In genomic region chr1:16513412-16514106, GRCh38 we compare ENCODE assay signal across 1 cellular context.
TF ChIP-seq lines count a peak whose summit lies in the region.
"Not testable (repeated sequence)": the region's sequence is repeated elsewhere in the genome, so short reads cannot be mapped to it uniquely, and the experiment has no call there.

No MANE protein-coding gene starts in this region.

TF ChIP-seq in K562, 482 proteins besides CTCF, POLR2A, EP300 and RAD21 (continued from another document and continues in another):
- TF ChIP-seq HMGXB4 (CRISPR knock-in tag; IDR thresholded peaks at IDR 0.05) (0 out of 2 replicates have a peak, but pooled peaks have one; percentile 63), ZBED1 (IDR thresholded peaks at IDR 0.05) (peak; percentile 98), ELF1 (tag; IDR thresholded peaks at IDR 0.05) (peak; percentile 63), E2F6 (IDR thresholded peaks at IDR 0.05; ENCODE audit: borderline replicate concordance in 1 of 2, extremely low read depth in 1 of 2, insufficient read depth in 1 of 2, insufficient read length in 1 of 2, low read depth in 1 of 2, low read length in 1 of 2, poor library complexity in 1 of 2, severe bottlenecking in 1 of 2) (peak in 1 of 2 experiments; percentile 4), ZNF696 (CRISPR knock-in tag; conservative IDR thresholded peaks at IDR 0.05) (peak; percentile 96), IRF1 (CRISPR knock-in tag; IDR thresholded peaks at IDR 0.05; ENCODE audit: borderline replicate concordance) (peak; percentile 34; the same call in 1 of the 2 replicates), RB1 (IDR thresholded peaks at IDR 0.05; ENCODE audit: low read depth) (peak; percentile 20; the same call in 1 of the 2 replicates), HDAC1 (IDR thresholded peaks at IDR 0.05) (peak in 1 of 2 experiments; percentile 65; a peak in 2 of 4 replicates), ZNF23 (CRISPR knock-in tag; IDR thresholded peaks at IDR 0.05) (peak; percentile 76; the same call in 1 of the 2 replicates), CXXC5 (CRISPR knock-in tag; IDR thresholded peaks at IDR 0.05) (peak; percentile 59), KDM1A (IDR thresholded peaks at IDR 0.05) (peak in 1 of 2 experiments; percentile 47; a peak in 1 of 4 replicates), ZNF436 (CRISPR knock-in tag; IDR thresholded peaks at IDR 0.05) (peak; percentile 95), NFRKB (IDR thresholded peaks at IDR 0.05; ENCODE audit: low read depth) (0 out of 2 replicates have a peak, but pooled peaks have one; percentile 29), RNF2 (IDR thresholded peaks at IDR 0.05) (peak; percentile 99), PKNOX1 (IDR thresholded peaks at IDR 0.05) (peak; percentile 47), NONO (IDR thresholded peaks at IDR 0.05; ENCODE audit: low read depth in 2 of 2, low read length in 1 of 2) (peak; percentile 95 to 98), PBX2 (tag; conservative IDR thresholded peaks at IDR 0.05; ENCODE audit: low read depth) (peak; percentile 46; the same call in 1 of the 2 replicates), GATAD2A (IDR thresholded peaks at IDR 0.05) (peak; percentile 61; the same call in 1 of the 2 replicates), ZNF518B (CRISPR knock-in tag; IDR thresholded peaks at IDR 0.05) (peak; percentile 94)
- TF ChIP-seq, protein P1, sequence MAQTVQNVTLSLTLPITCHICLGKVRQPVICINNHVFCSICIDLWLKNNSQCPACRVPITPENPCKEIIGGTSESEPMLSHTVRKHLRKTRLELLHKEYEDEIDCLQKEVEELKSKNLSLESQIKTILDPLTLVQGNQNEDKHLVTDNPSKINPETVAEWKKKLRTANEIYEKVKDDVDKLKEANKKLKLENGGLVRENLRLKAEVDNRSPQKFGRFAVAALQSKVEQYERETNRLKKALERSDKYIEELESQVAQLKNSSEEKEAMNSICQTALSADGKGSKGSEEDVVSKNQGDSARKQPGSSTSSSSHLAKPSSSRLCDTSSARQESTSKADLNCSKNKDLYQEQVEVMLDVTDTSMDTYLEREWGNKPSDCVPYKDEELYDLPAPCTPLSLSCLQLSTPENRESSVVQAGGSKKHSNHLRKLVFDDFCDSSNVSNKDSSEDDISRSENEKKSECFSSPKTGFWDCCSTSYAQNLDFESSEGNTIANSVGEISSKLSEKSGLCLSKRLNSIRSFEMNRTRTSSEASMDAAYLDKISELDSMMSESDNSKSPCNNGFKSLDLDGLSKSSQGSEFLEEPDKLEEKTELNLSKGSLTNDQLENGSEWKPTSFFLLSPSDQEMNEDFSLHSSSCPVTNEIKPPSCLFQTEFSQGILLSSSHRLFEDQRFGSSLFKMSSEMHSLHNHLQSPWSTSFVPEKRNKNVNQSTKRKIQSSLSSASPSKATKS (CRISPR knock-in tag; IDR thresholded peaks at IDR 0.05), result peak; percentile 95
- TF ChIP-seq, protein P2, sequence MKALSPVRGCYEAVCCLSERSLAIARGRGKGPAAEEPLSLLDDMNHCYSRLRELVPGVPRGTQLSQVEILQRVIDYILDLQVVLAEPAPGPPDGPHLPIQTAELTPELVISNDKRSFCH (CRISPR knock-in tag; IDR thresholded peaks at IDR 0.05), result not testable (repeated sequence)
- TF ChIP-seq, protein P2 (tag; IDR thresholded peaks at IDR 0.05), result 0 out of 2 replicates have a peak, but pooled peaks have one; percentile 40
- TF ChIP-seq, protein P3, sequence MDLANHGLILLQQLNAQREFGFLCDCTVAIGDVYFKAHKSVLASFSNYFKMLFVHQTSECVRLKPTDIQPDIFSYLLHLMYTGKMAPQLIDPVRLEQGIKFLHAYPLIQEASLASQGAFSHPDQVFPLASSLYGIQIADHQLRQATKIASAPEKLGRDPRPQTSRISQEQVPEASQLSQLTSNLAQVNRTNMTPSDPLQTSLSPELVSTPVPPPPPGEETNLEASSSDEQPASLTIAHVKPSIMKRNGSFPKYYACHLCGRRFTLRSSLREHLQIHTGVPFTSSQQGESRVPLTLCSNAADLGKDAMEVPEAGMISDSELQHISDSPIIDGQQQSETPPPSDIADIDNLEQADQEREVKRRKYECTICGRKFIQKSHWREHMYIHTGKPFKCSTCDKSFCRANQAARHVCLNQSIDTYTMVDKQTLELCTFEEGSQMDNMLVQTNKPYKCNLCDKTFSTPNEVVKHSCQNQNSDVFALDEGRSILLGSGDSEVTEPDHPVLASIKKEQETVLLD (IDR thresholded peaks at IDR 0.05), result peak; percentile 47
- TF ChIP-seq, protein P4, sequence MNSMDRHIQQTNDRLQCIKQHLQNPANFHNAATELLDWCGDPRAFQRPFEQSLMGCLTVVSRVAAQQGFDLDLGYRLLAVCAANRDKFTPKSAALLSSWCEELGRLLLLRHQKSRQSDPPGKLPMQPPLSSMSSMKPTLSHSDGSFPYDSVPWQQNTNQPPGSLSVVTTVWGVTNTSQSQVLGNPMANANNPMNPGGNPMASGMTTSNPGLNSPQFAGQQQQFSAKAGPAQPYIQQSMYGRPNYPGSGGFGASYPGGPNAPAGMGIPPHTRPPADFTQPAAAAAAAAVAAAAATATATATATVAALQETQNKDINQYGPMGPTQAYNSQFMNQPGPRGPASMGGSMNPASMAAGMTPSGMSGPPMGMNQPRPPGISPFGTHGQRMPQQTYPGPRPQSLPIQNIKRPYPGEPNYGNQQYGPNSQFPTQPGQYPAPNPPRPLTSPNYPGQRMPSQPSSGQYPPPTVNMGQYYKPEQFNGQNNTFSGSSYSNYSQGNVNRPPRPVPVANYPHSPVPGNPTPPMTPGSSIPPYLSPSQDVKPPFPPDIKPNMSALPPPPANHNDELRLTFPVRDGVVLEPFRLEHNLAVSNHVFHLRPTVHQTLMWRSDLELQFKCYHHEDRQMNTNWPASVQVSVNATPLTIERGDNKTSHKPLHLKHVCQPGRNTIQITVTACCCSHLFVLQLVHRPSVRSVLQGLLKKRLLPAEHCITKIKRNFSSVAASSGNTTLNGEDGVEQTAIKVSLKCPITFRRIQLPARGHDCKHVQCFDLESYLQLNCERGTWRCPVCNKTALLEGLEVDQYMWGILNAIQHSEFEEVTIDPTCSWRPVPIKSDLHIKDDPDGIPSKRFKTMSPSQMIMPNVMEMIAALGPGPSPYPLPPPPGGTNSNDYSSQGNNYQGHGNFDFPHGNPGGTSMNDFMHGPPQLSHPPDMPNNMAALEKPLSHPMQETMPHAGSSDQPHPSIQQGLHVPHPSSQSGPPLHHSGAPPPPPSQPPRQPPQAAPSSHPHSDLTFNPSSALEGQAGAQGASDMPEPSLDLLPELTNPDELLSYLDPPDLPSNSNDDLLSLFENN (IDR thresholded peaks at IDR 0.05; ENCODE audit: low read depth in 2 of 2, low read length in 2 of 2), result peak in 1 of 2 experiments; percentile 98; a peak in 2 of 4 replicates
- TF ChIP-seq, protein P5, sequence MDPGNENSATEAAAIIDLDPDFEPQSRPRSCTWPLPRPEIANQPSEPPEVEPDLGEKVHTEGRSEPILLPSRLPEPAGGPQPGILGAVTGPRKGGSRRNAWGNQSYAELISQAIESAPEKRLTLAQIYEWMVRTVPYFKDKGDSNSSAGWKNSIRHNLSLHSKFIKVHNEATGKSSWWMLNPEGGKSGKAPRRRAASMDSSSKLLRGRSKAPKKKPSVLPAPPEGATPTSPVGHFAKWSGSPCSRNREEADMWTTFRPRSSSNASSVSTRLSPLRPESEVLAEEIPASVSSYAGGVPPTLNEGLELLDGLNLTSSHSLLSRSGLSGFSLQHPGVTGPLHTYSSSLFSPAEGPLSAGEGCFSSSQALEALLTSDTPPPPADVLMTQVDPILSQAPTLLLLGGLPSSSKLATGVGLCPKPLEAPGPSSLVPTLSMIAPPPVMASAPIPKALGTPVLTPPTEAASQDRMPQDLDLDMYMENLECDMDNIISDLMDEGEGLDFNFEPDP (CRISPR knock-in tag; IDR thresholded peaks at IDR 0.05), result peak; percentile 94
- TF ChIP-seq, protein P6, sequence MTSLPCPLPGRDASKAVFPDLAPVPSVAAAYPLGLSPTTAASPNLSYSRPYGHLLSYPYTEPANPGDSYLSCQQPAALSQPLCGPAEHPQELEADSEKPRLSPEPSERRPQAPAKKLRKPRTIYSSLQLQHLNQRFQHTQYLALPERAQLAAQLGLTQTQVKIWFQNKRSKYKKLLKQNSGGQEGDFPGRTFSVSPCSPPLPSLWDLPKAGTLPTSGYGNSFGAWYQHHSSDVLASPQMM (CRISPR knock-in tag; IDR thresholded peaks at IDR 0.05), result peak; percentile 96
- TF ChIP-seq PBX2 (CRISPR knock-in tag; IDR thresholded peaks at IDR 0.05; ENCODE audit: low read depth), result not testable (repeated sequence)
- TF ChIP-seq, protein P7, sequence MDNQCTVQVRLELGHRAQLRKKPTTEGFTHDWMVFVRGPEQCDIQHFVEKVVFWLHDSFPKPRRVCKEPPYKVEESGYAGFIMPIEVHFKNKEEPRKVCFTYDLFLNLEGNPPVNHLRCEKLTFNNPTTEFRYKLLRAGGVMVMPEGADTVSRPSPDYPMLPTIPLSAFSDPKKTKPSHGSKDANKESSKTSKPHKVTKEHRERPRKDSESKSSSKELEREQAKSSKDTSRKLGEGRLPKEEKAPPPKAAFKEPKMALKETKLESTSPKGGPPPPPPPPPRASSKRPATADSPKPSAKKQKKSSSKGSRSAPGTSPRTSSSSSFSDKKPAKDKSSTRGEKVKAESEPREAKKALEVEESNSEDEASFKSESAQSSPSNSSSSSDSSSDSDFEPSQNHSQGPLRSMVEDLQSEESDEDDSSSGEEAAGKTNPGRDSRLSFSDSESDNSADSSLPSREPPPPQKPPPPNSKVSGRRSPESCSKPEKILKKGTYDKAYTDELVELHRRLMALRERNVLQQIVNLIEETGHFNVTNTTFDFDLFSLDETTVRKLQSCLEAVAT (IDR thresholded peaks at IDR 0.05), result peak; percentile 92
- TF ChIP-seq, protein P8, sequence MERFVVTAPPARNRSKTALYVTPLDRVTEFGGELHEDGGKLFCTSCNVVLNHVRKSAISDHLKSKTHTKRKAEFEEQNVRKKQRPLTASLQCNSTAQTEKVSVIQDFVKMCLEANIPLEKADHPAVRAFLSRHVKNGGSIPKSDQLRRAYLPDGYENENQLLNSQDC (CRISPR knock-in tag; IDR thresholded peaks at IDR 0.05), result peak; percentile 99
